Comparison of ENCODE assay signal across 8 cellular contexts in genomic region chr7:91636129-91636724, GRCh38.
A peak's percentile ranks its signal among the peaks of the same experiment; 100 is the strongest.
DNase-seq lines count a peak whose midpoint lies in the region; ATAC-seq, FAIRE-seq and TF ChIP-seq lines count a peak whose summit lies in the region.

No MANE protein-coding gene starts in this region.

- H3K4ac ChIP-seq in trophoblast cell (ENCODE audit: low read depth, low read length) = no peak overlapping the region

- H3K4me3 Mint-ChIP-seq in GM23338 = no peak overlapping the region

- TF ChIP-seq CTCF in GM23338 (conservative IDR thresholded peaks at IDR 0.05; ENCODE audit: low read depth in 2 of 2) (peak; percentile 80 to 81), endothelial cell of umbilical vein (IDR thresholded peaks at IDR 0.05; ENCODE audit: extremely low read depth in 1 of 2, insufficient read depth in 1 of 2, low read depth in 1 of 2, low read length in 2 of 2) (peak; percentile 58 to 65)

- no peaks in the 10 kb centered on the region for H3K4me1 ChIP-seq in GM23338 (ENCODE audit: insufficient read depth)
- H3K4me1 ChIP-seq in endothelial cell of umbilical vein (ENCODE audit: control insufficient read depth, extremely low read depth, insufficient read depth, low read length) = peaks cover 6% of the 10 kb centered on the region
- no peaks in the 10 kb centered on the region for H3K4me1 ChIP-seq in trophoblast cell (ENCODE audit: control insufficient read depth in 1 of 2, insufficient read depth in 2 of 2, low read length in 2 of 2)

- no peak overlapping the region for H3K27ac Mint-ChIP-seq in GM23338

- no peaks in the 10 kb centered on the region for H3K9me2 ChIP-seq in GM23338 (ENCODE audit: insufficient read depth)

- H3K23ac ChIP-seq in trophoblast cell (ENCODE audit: low read length) = no peak overlapping the region

- no peak overlapping the region for H4K91ac ChIP-seq in trophoblast cell (ENCODE audit: low read depth, low read length)

- H3K4me3 ChIP-seq in GM23338 (no peak overlapping the region), endothelial cell of umbilical vein (replicated peaks in 1 of 3; ENCODE audit: insufficient read depth in 1 of 3, low read depth in 1 of 3, low read length in 3 of 3) (no peak overlapping the region), trophoblast cell (ENCODE audit: low read depth, low read length) (no peak overlapping the region)

- dilution Hi-C loops in endothelial cell of umbilical vein (cut with MboI; ENCODE audit: extremely low pct_ligation_motif_present, low sequenced_read_pairs) = no loop called here

- CTCF ChIA-PET in endothelial cell of umbilical vein (lab: Charles Lee) = interaction anchor here (0.7 to 4.4 kb wide), 5 partner anchors 10 to 555 kb away, joined by 3 to 21 read pairs (median 4); no protein-coding TSS in a partner anchor

- H3K18ac ChIP-seq in trophoblast cell (ENCODE audit: low read length) = no peak overlapping the region

- H2AFZ ChIP-seq in GM23338 = no peak overlapping the region
- no peak overlapping the region for H2AFZ ChIP-seq in endothelial cell of umbilical vein (ENCODE audit: low read depth, low read length)
- H2AFZ ChIP-seq in trophoblast cell (ENCODE audit: insufficient read depth, low read length, poor library complexity) = no peak overlapping the region

- H3K36me3 ChIP-seq in GM23338 (ENCODE audit: insufficient read depth) (no peaks in the 10 kb centered on the region), endothelial cell of umbilical vein (ENCODE audit: control insufficient read depth in 2 of 2, extremely low read depth in 1 of 2, insufficient read depth in 2 of 2, low read length in 2 of 2) (no peaks in the 10 kb centered on the region), trophoblast cell (ENCODE audit: control insufficient read depth in 1 of 2, insufficient read depth in 2 of 2, low read length in 2 of 2) (no peaks in the 10 kb centered on the region)

- BruUV-seq in endothelial cell of umbilical vein (replicated peaks; lab: Mats Ljungman, UMichigan) = no TSS peak

- H4K20me1 ChIP-seq in GM23338 (replicated peaks; ENCODE audit: insufficient read depth) (no peaks in the 10 kb centered on the region), endothelial cell of umbilical vein (replicated peaks; ENCODE audit: control insufficient read depth, extremely low read depth, insufficient read depth, low read length) (no peaks in the 10 kb centered on the region)

- intact Hi-C loops in endothelial cell of umbilical vein (cut with micrococcal nuclease) = loop anchor here (1.0 to 10.0 kb wide), 7 partner anchors 348 to 809 kb away; partner anchors contain the start of genes FZD1 and GATAD1

- H3K9me3 ChIP-seq in endothelial cell of umbilical vein (replicated peaks; ENCODE audit: control insufficient read depth, insufficient read depth, low read length) (no peaks in the 10 kb centered on the region), trophoblast cell (ENCODE audit: insufficient read depth, low read depth, low read length) (no peaks in the 10 kb centered on the region)

- ATAC-seq in GM23338 = peak; percentile 83
- no peak for ATAC-seq in HG02840 (IDR thresholded peaks at IDR 0.05; ENCODE audit: low FRiP score, unreplicated experiment)

- H2BK120ac ChIP-seq in trophoblast cell (ENCODE audit: insufficient read depth, low read length, poor library complexity) = no peak overlapping the region

- H3K27me3 ChIP-seq in GM23338 (ENCODE audit: insufficient read depth) (no peaks in the 10 kb centered on the region), endothelial cell of umbilical vein (ENCODE audit: control insufficient read depth in 2 of 2, insufficient read depth in 2 of 2, low read length in 2 of 2) (peaks cover 0 to 3% of the 10 kb centered on the region in 2 experiments), trophoblast cell (ENCODE audit: insufficient read depth, low read length) (no peaks in the 10 kb centered on the region)

- H3K4me1 Mint-ChIP-seq in GM23338 = no peaks in the 10 kb centered on the region

- H2BK5ac ChIP-seq in trophoblast cell (ENCODE audit: low read depth, low read length, poor library complexity) = no peak overlapping the region

- no CpG with 5 or more reads among the region's 6 CpGs for WGBS in trophoblast cell (ENCODE audit: extremely low coverage, insufficient coverage, insufficient read length)

- H3K27ac ChIP-seq in GM23338 (ENCODE audit: low read depth) = no peak overlapping the region
- no peak overlapping the region for H3K27ac ChIP-seq in endothelial cell of umbilical vein (ENCODE audit: insufficient read depth, low read depth, low read length)
- H3K27ac ChIP-seq in trophoblast cell (ENCODE audit: low read depth, low read length) = no peak overlapping the region

- no peaks in the 10 kb centered on the region for H3K27me3 Mint-ChIP-seq in GM23338 (ENCODE audit: insufficient read depth, low read depth, poor library complexity)

- no peaks in the 10 kb centered on the region for H3K36me3 Mint-ChIP-seq in GM23338 (ENCODE audit: low read depth)

- no peaks in the 10 kb centered on the region for H3K79me1 ChIP-seq in trophoblast cell (ENCODE audit: low read length)

- no peak overlapping the region for H4K12ac ChIP-seq in trophoblast cell (ENCODE audit: low read depth, low read length)

- H3K9me3 Mint-ChIP-seq in GM23338 = no peaks in the 10 kb centered on the region

- TF ChIP-seq POLR2A in endothelial cell of umbilical vein (IDR thresholded peaks at IDR 0.05; ENCODE audit: low read depth, low read length) = no peak

- no peak overlapping the region for H4K8ac ChIP-seq in trophoblast cell (ENCODE audit: low read depth, low read length)

- peak; percentile 78 for DNase-seq in DMS 273 (lab: John Stamatoyannopoulos, UW; ENCODE audit: unreplicated experiment)
- DNase-seq in GM23338 (ENCODE audit: low spot score) = peak; percentile 82
- peak; percentile 85 for DNase-seq in NCI-H748 (lab: John Stamatoyannopoulos, UW; ENCODE audit: unreplicated experiment)
- peak; percentile 57 for DNase-seq in endothelial cell of umbilical vein (ENCODE audit: low read depth, low spot score)
- peak; percentile 51 to 77 for DNase-seq in trophoblast cell
- DNase-seq in activated naive CD4-positive, alpha-beta T cell treated with anti-CD3 and anti-CD28 coated beads, Interleukin-2, amount 50 U/mL, for 16 hours = no peak
- no peak for DNase-seq in DMS79 (lab: John Stamatoyannopoulos, UW)

- no peak overlapping the region for H3K14ac ChIP-seq in trophoblast cell (ENCODE audit: low read length)

- H3K79me2 ChIP-seq in GM23338 (replicated peaks; ENCODE audit: insufficient read depth) (no peaks in the 10 kb centered on the region), endothelial cell of umbilical vein (ENCODE audit: control insufficient read depth, insufficient read depth, low read length) (no peaks in the 10 kb centered on the region), trophoblast cell (ENCODE audit: control insufficient read depth, insufficient read depth, low read length, poor library complexity) (no peaks in the 10 kb centered on the region)

- H2AK5ac ChIP-seq in trophoblast cell (ENCODE audit: low read length) = no peak overlapping the region

- H3K9ac ChIP-seq in endothelial cell of umbilical vein (replicated peaks; ENCODE audit: extremely low read depth, insufficient read depth, low read length) (no peak overlapping the region), trophoblast cell (ENCODE audit: low read length) (no peak overlapping the region)

- H2BK12ac ChIP-seq in trophoblast cell (ENCODE audit: low read length) = no peak overlapping the region

- POLR2A ChIA-PET in endothelial cell of umbilical vein (lab: Charles Lee) = no interaction called here

- H3K9me1 ChIP-seq in endothelial cell of umbilical vein (replicated peaks; ENCODE audit: control insufficient read depth, extremely low read depth, insufficient read depth, low read length) = no peaks in the 10 kb centered on the region

- H3K4me2 ChIP-seq in GM23338 (no peak overlapping the region), endothelial cell of umbilical vein (ENCODE audit: insufficient read depth, low read length) (no peak overlapping the region), trophoblast cell (ENCODE audit: low read length) (no peak overlapping the region)

- H3F3A ChIP-seq in GM23338 (replicated peaks; ENCODE audit: low read depth) = no peaks in the 10 kb centered on the region

- peak; percentile 82 for FAIRE-seq in endothelial cell of umbilical vein (lab: Jason Lieb, UNC)

TF ChIP-seq in endothelial cell of umbilical vein, 7 proteins besides CTCF, POLR2A, EP300 and RAD21:
- TF ChIP-seq FOS (IDR thresholded peaks at IDR 0.05; ENCODE audit: borderline replicate concordance, insufficient read depth, low read length) (no peak), JUN (IDR thresholded peaks at IDR 0.05; ENCODE audit: borderline replicate concordance, insufficient read depth, insufficient read length, low read depth) (no peak), MYC (IDR thresholded peaks at IDR 0.05; ENCODE audit: low read depth, low read length) (no peak)

Comparison
In these comparisons a context has a peak if more than half of its experiments do, and no peak if none do; other contexts are left out.
1. DNase-seq: peak in DMS 273 (single experiment), GM23338 (single experiment), NCI-H748 (single experiment), endothelial cell of umbilical vein (single experiment) and trophoblast cell (2 of 2); none in activated naive CD4-positive, alpha-beta T cell treated with anti-CD3 and anti-CD28 coated beads, Interleukin-2, amount 50 U/mL, for 16 hours (single experiment) and DMS79 (single experiment).